Comparison of ENCODE assay signal across 13 cellular contexts in genomic region chr12:10304161-10304574, GRCh38. TPM values are rescaled to one million over a fixed set of nuclear protein-coding genes. Genes with fewer than 3 reads are reported as not detected.
A peak's percentile ranks its signal among the peaks of the same experiment; 100 is the strongest.
DNase-seq lines count a peak whose midpoint lies in the region; ATAC-seq and TF ChIP-seq lines count a peak whose summit lies in the region.
"Had no signal": no experiment of that assay in that cellular context is flagged by ENCODE, and none has a peak within 500 bp of the region (broad histone marks: within the 10 kb centered on the region; RNA-seq: fewer than 3 reads in every experiment).

No MANE protein-coding gene starts in this region.

- peaks cover 8% of the 10 kb centered on the region for H3K36me3 Mint-ChIP-seq in activated CD8-positive, alpha-beta T cell treated with anti-CD3 and anti-CD28 coated beads for 36 hours (ENCODE audit: low read depth)

- H3K4me3 ChIP-seq in fibroblast of the aortic adventitia (ENCODE audit: low read depth, low read length) (no peak overlapping the region), SJCRH30 (no peak overlapping the region), H7 (ENCODE audit: insufficient read depth, low read depth, low read length) (no peak overlapping the region)
- H3K4me3 ChIP-seq: cardiac muscle cell had no signal

- peak overlapping the region; percentile 74 for H3K27ac Mint-ChIP-seq in activated CD8-positive, alpha-beta T cell treated with anti-CD3 and anti-CD28 coated beads for 36 hours

- DNase-seq in stimulated activated CD4-positive, alpha-beta T cell treated with anti-CD3 and anti-CD28 coated beads, Interleukin-1b, Interleukin-23, amount 100 ng/mL, for 48 hours = peak; percentile 58
- no peak for DNase-seq in stimulated activated CD4-positive, alpha-beta T cell treated with anti-CD3 and anti-CD28 coated beads, Interleukin-4, amount 100 ng/mL, for 4 hours
- DNase-seq in activated CD8-positive, alpha-beta T cell treated with anti-CD3 and anti-CD28 coated beads for 36 hours = peak; percentile 79
- peak; percentile 3 for DNase-seq in fibroblast of the aortic adventitia (ENCODE audit: low read depth)
- no peak for DNase-seq in HuH-7.5 (ENCODE audit: low spot score)
- no peak for DNase-seq in anterior cingulate cortex (lab: John Stamatoyannopoulos, UW)
- no peak for DNase-seq in SJCRH30
- no peak for DNase-seq in H7
- DNase-seq: mesendoderm, NCI-H1105, substantia nigra had no signal

- no peaks in the 10 kb centered on the region for H3K9me3 ChIP-seq in SJCRH30 (replicated peaks)

- H3K36me3 ChIP-seq in SJCRH30 (no peaks in the 10 kb centered on the region), H7 (replicated peaks; ENCODE audit: control insufficient read depth, insufficient read depth, low read length) (no peaks in the 10 kb centered on the region)
- H3K36me3 ChIP-seq: cardiac muscle cell had no signal

- peaks cover 14% of the 10 kb centered on the region for H3K9me3 Mint-ChIP-seq in activated CD8-positive, alpha-beta T cell treated with anti-CD3 and anti-CD28 coated beads for 36 hours

- intact Hi-C loops in activated CD8-positive, alpha-beta T cell treated with anti-CD3 and anti-CD28 coated beads for 36 hours (cut with micrococcal nuclease) = loop anchor here (2.0 to 5.0 kb wide), 2 partner anchors 17 to 57 kb away; no protein-coding TSS in a partner anchor

- ATAC-seq in activated CD8-positive, alpha-beta T cell treated with anti-CD3 and anti-CD28 coated beads for 36 hours = peak; percentile 76
- ATAC-seq: sciatic nerve had no signal

- H3K27me3 ChIP-seq in SJCRH30 (no peaks in the 10 kb centered on the region), H7 (ENCODE audit: control insufficient read depth, insufficient read depth, low read length) (no peaks in the 10 kb centered on the region)
- H3K27me3 ChIP-seq: cardiac muscle cell had no signal

- TF ChIP-seq CTCF in activated CD8-positive, alpha-beta T cell treated with anti-CD3 and anti-CD28 coated beads for 36 hours (IDR thresholded peaks at IDR 0.05) = no peak
- no peak for TF ChIP-seq CTCF in fibroblast of the aortic adventitia (IDR thresholded peaks at IDR 0.05; ENCODE audit: insufficient read depth, low read length)

- H3K27me3 Mint-ChIP-seq in activated CD8-positive, alpha-beta T cell treated with anti-CD3 and anti-CD28 coated beads for 36 hours = no peaks in the 10 kb centered on the region

- H3K4me1 Mint-ChIP-seq in activated CD8-positive, alpha-beta T cell treated with anti-CD3 and anti-CD28 coated beads for 36 hours (ENCODE audit: low read depth) = peaks cover 66% of the 10 kb centered on the region

- CTCF ChIA-PET in activated CD8-positive, alpha-beta T cell treated with anti-CD3 and anti-CD28 coated beads for 36 hours (lab: Charles Lee) = interaction anchor here (1.4 to 2.4 kb wide), 3 partner anchors 18 to 90 kb away, joined by 3 to 9 read pairs (median 3); no protein-coding TSS in a partner anchor

- peak overlapping the region; percentile 26 for H3K4me3 Mint-ChIP-seq in activated CD8-positive, alpha-beta T cell treated with anti-CD3 and anti-CD28 coated beads for 36 hours

- peaks cover 4% of the 10 kb centered on the region for H3K4me1 ChIP-seq in SJCRH30

- no peak overlapping the region for H3K27ac ChIP-seq in SJCRH30
- H3K27ac ChIP-seq: cardiac muscle cell had no signal

- POLR2A ChIA-PET in activated CD8-positive, alpha-beta T cell treated with anti-CD3 and anti-CD28 coated beads for 36 hours (lab: Charles Lee) = interaction anchor here (0.7 to 3.8 kb wide), 7 partner anchors 8 to 190 kb away, joined by 3 to 19 read pairs (median 5); no protein-coding TSS in a partner anchor

RNA-seq across cellular contexts. Expression of gene KLRD1, which starts 3.5 kb away (rescaled TPM):
- 10 to 100 TPM in 1 of 2 experiments, 1 to 10 TPM in 1; 6.9 to 10.8 TPM for total RNA-seq in activated CD8-positive, alpha-beta T cell treated with anti-CD3 and anti-CD28 coated beads for 36 hours
- total RNA-seq in fibroblast of the aortic adventitia (ENCODE audit: low replicate concordance) = 0.16 and 0.45 TPM in 2 replicates
- total RNA-seq in SJCRH30 (2014; rRNA removed; shearing (Covaris generic)) = 0.08 and 0.32 TPM in 2 replicates
- 0.04 and 0.48 TPM in 2 replicates for total RNA-seq in H7 (2014; rRNA removed; shearing (Covaris generic))

Comparison
In these comparisons a context has a peak if more than half of its experiments do, and no peak if none do; other contexts are left out.
1. DNase-seq: peak in stimulated activated CD4-positive, alpha-beta T cell treated with anti-CD3 and anti-CD28 coated beads, Interleukin-1b, Interleukin-23, amount 100 ng/mL, for 48 hours (single experiment), activated CD8-positive, alpha-beta T cell treated with anti-CD3 and anti-CD28 coated beads for 36 hours (single experiment) and fibroblast of the aortic adventitia (single experiment); none in stimulated activated CD4-positive, alpha-beta T cell treated with anti-CD3 and anti-CD28 coated beads, Interleukin-4, amount 100 ng/mL, for 4 hours (0 of 2), HuH-7.5 (single experiment), anterior cingulate cortex (0 of 58), SJCRH30 (0 of 2) and H7 (single experiment).